ENCODE assay signal across 11 cellular contexts in genomic region chr14:69137456-69138188, GRCh38. TPM values are rescaled to one million over a fixed set of nuclear protein-coding genes. Genes with fewer than 3 reads are reported as not detected.
DNase-seq lines count a peak whose midpoint lies in the region; ATAC-seq, FAIRE-seq and TF ChIP-seq lines count a peak whose summit lies in the region.
"Had no signal": no experiment of that assay in that cellular context is flagged by ENCODE, and none has a peak within 500 bp of the region (broad histone marks: within the 10 kb centered on the region; RNA-seq: fewer than 3 reads in every experiment).

No MANE protein-coding gene starts in this region.

- H4K20me1 ChIP-seq in hepatocyte (ENCODE audit: insufficient read depth, poor library complexity, severe bottlenecking), result peaks cover 65% of the 10 kb centered on the region

- intact Hi-C loops in transverse colon (cut with DNase I; ENCODE audit: low total_unique reads), result no loop called here

- DNase-seq in stimulated activated CD4-positive, alpha-beta T cell treated with anti-CD3 and anti-CD28 coated beads, Interleukin-15, amount 100 ng/mL, for 24 hours, result peak; percentile 24
- no peak for DNase-seq in stimulated activated CD4-positive, alpha-beta T cell treated with anti-CD3 and anti-CD28 coated beads, Interleukin-4, amount 100 ng/mL, for 4 hours
- DNase-seq in hepatocyte (ENCODE audit: low spot score) (no peak), transverse colon (no peak), GM12892 (ENCODE audit: insufficient read length) (no peak)

- no peak for TF ChIP-seq CTCF in hepatocyte (IDR thresholded peaks at IDR 0.05; ENCODE audit: poor library complexity)
- no peak for TF ChIP-seq CTCF in transverse colon (IDR thresholded peaks at IDR 0.05)

- TF ChIP-seq POLR2A in transverse colon (IDR thresholded peaks at IDR 0.05) (no peak), GM12892 (IDR thresholded peaks at IDR 0.05; ENCODE audit: low read depth, low read length) (no peak)

- H3K79me2 ChIP-seq in hepatocyte, result peaks cover 95% of the 10 kb centered on the region

- in situ Hi-C loops in transverse colon (cut with MboI; ENCODE audit: low pct_ligation_motif_present in 1 of 4, low pct_unique_long_range_greater_than_20kb in 1 of 4, low sequenced_read_pairs in 3 of 4), result loop anchor here in 1 of 4 donors (25.0 kb wide), 1 partner anchor 325 kb away; no protein-coding TSS in a partner anchor

- H3K36me3 Mint-ChIP-seq in activated naive CD8-positive, alpha-beta T cell, result peaks cover 6% of the 10 kb centered on the region

- H3K27me3 ChIP-seq in hepatocyte, result no peaks in the 10 kb centered on the region
- H3K27me3 ChIP-seq in transverse colon, result no peaks in the 10 kb centered on the region
- H3K27me3 ChIP-seq: BLaER1 treated with 17β-estradiol and CSF1 and Interleukin-3, amounts not matched to agents 10 nM and 100 nM had no signal

- peak overlapping the region; percentile 3 for H3K27ac ChIP-seq in hepatocyte
- H3K27ac ChIP-seq in transverse colon, result peak overlapping the region; percentile 40 to 76 (median 52)
- H3K27ac ChIP-seq: BLaER1 treated with 17β-estradiol and CSF1 and Interleukin-3, amounts not matched to agents 10 nM and 100 nM; VCaP had no signal

- no peak for ATAC-seq in HG03175 (IDR thresholded peaks at IDR 0.05; ENCODE audit: unreplicated experiment)
- no peak for ATAC-seq in GM19328 (IDR thresholded peaks at IDR 0.05; ENCODE audit: unreplicated experiment)

- H3K27me3 Mint-ChIP-seq in activated naive CD8-positive, alpha-beta T cell, result no peaks in the 10 kb centered on the region

- 74% methylated on average over 2 of the region's 2 CpGs for WGBS in hepatocyte (ENCODE audit: low lambda C conversion rate, missing lambda C conversion rate)
- WGBS in transverse colon (ENCODE audit: low coverage in 1 of 2), 2 donors, result 44 to 54% methylated on average over 2 of the region's 2 CpGs

- no peak overlapping the region for H3K4me2 ChIP-seq in hepatocyte
- H3K4me2 ChIP-seq: BLaER1 treated with 17β-estradiol and CSF1 and Interleukin-3, amounts not matched to agents 10 nM and 100 nM had no signal

- H3K9me2 ChIP-seq in hepatocyte (replicated peaks; ENCODE audit: insufficient read depth), result no peaks in the 10 kb centered on the region

- H3K4me1 ChIP-seq in hepatocyte (ENCODE audit: insufficient read depth) (peaks cover 15% of the 10 kb centered on the region), transverse colon (peaks cover 7 to 39% (median 26%) of the 10 kb centered on the region in 4 donors)

- H2AFZ ChIP-seq in hepatocyte, result no peak overlapping the region

- H3K27ac Mint-ChIP-seq in activated naive CD8-positive, alpha-beta T cell, result peak overlapping the region; percentile 82

- no peaks in the 10 kb centered on the region for H3K9me3 Mint-ChIP-seq in activated naive CD8-positive, alpha-beta T cell (ENCODE audit: low read depth)

- FAIRE-seq in GM12892 (lab: Jason Lieb, UNC), result no peak
- FAIRE-seq: endometrium had no signal

- H3K36me3 ChIP-seq in hepatocyte (replicated peaks; ENCODE audit: insufficient read depth, low read depth) (no peaks in the 10 kb centered on the region), transverse colon (no peaks in the 10 kb centered on the region)

- TF ChIP-seq EP300 in transverse colon (IDR thresholded peaks at IDR 0.05; ENCODE audit: low read depth), result no peak

- H3K4me3 Mint-ChIP-seq in activated naive CD8-positive, alpha-beta T cell, result peak overlapping the region; percentile 40

- no peaks in the 10 kb centered on the region for H3K9me3 ChIP-seq in hepatocyte (ENCODE audit: low read depth)
- H3K9me3 ChIP-seq in transverse colon, result no peaks in the 10 kb centered on the region
- H3K9me3 ChIP-seq: BLaER1 treated with 17β-estradiol and CSF1 and Interleukin-3, amounts not matched to agents 10 nM and 100 nM had no signal

- no peak overlapping the region for H3K4me3 ChIP-seq in hepatocyte
- no peak overlapping the region for H3K4me3 ChIP-seq in transverse colon
- H3K4me3 ChIP-seq: BLaER1 treated with 17β-estradiol and CSF1 and Interleukin-3, amounts not matched to agents 10 nM and 100 nM had no signal

- peaks cover 74% of the 10 kb centered on the region for H3K4me1 Mint-ChIP-seq in activated naive CD8-positive, alpha-beta T cell (ENCODE audit: low read depth)

RNA-seq across cellular contexts. Expression of gene DCAF5, which starts 15.3 kb away (rescaled TPM):
- total RNA-seq in hepatocyte, result 34.4 and 38.2 TPM in 2 replicates
- polyA plus RNA-seq in hepatocyte, result 45.4 and 47.6 TPM in 2 replicates
- total RNA-seq in transverse colon, result 10 to 100 TPM; 25.1 to 70.3 (median 42.7) TPM
- polyA plus RNA-seq in GM12892 (2012; ENCODE audit: missing spikeins), result 14.3 TPM

RNA-seq across cellular contexts. Expression of gene EXD2, which starts 53.7 kb away (rescaled TPM):
- total RNA-seq in hepatocyte (18.1 and 18.3 TPM in 2 replicates), transverse colon (10 to 100 TPM; 16.5 to 33.8 (median 22.8) TPM)
- 13.5 and 16.2 TPM in 2 replicates for polyA plus RNA-seq in hepatocyte
- polyA plus RNA-seq in GM12892 (2012; ENCODE audit: missing spikeins), result 6.2 TPM
